ENCODE assay signal across 1 cellular context in genomic region chr15:74511583-74511982, GRCh38.
TF ChIP-seq lines count a peak whose summit lies in the region.

No MANE protein-coding gene starts in this region.

TF ChIP-seq in GM12878, 131 proteins besides CTCF, POLR2A, EP300 and RAD21:
- TF ChIP-seq ZBTB33 (IDR thresholded peaks at IDR 0.05) = 0 out of 2 replicates have a peak, but pooled peaks have one; percentile 23
- no peak for TF ChIP-seq RCOR1 (conservative IDR thresholded peaks at IDR 0.05; ENCODE audit: low read depth, low read length)
- TF ChIP-seq NRF1 (conservative IDR thresholded peaks at IDR 0.05; ENCODE audit: low read depth, low read length) = no peak
- TF ChIP-seq TCF12 (IDR thresholded peaks at IDR 0.05; ENCODE audit: low read depth, low read length) = no peak
- 0 out of 4 replicates have a peak, but pooled peaks of 1 of the 2 experiments have one; percentile 3 for TF ChIP-seq IKZF2 (IDR thresholded peaks at IDR 0.05)
- no peak for TF ChIP-seq MAX (IDR thresholded peaks at IDR 0.05; ENCODE audit: low read depth, low read length)
- no peak for TF ChIP-seq NR2C2 (IDR thresholded peaks at IDR 0.05; ENCODE audit: borderline replicate concordance, control insufficient read depth, insufficient read length, low read depth)
- TF ChIP-seq PAX8 (IDR thresholded peaks at IDR 0.05) = no peak
